In the genomic region with DNA sequence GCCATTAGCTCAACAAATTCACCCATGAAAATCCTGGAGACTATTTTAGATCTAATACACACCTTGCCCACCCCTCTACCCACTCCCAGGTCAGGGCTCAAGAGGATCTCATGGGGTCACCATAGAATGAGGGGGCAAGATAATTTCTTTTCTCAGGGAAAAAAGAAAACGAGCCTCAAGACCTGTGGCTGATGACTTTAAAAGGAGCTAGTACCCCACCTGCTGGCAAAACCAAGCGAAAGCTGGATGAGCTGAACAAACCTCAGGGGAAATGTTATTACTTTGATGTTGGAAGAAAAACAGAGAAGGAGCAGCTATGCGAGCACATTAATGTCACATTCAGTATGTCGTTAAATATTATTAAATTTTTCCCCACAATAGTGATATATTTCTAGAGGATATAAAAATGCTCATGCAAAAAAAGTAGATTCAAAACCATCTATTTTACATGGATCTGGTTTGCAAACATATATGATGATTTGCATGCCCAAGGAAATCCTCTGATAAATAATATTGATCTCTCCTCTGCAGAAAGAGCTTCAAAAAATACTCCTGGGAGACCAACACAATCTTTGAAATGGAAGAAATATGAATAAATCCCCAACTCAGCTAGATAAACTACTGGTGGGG, we compare ENCODE assay signal across 1 cellular context.
TF ChIP-seq lines count a peak whose summit lies in the region.

No MANE protein-coding gene starts in this region.

TF ChIP-seq in K562, 482 proteins besides CTCF, POLR2A, EP300 and RAD21 (continued from another document):
- peak in 1 of 2 experiments; percentile 33 for TF ChIP-seq NCOA2 (IDR thresholded peaks at IDR 0.05; ENCODE audit: partially characterized antibody in 2 of 2)
- TF ChIP-seq RB1 (IDR thresholded peaks at IDR 0.05; ENCODE audit: low read depth), result peak; percentile 43; the same call in 1 of the 2 replicates
- no peak for TF ChIP-seq PRPF4 (IDR thresholded peaks at IDR 0.05; ENCODE audit: insufficient read depth, low read depth, low read length, poor library complexity, severe bottlenecking)
- TF ChIP-seq SRSF9 (IDR thresholded peaks at IDR 0.05; ENCODE audit: borderline replicate concordance, low read depth, low read length), result no peak
- no peak for TF ChIP-seq NFYB (IDR thresholded peaks at IDR 0.05; ENCODE audit: extremely low read depth, insufficient read length)
- TF ChIP-seq, protein P1, sequence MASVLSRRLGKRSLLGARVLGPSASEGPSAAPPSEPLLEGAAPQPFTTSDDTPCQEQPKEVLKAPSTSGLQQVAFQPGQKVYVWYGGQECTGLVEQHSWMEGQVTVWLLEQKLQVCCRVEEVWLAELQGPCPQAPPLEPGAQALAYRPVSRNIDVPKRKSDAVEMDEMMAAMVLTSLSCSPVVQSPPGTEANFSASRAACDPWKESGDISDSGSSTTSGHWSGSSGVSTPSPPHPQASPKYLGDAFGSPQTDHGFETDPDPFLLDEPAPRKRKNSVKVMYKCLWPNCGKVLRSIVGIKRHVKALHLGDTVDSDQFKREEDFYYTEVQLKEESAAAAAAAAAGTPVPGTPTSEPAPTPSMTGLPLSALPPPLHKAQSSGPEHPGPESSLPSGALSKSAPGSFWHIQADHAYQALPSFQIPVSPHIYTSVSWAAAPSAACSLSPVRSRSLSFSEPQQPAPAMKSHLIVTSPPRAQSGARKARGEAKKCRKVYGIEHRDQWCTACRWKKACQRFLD (CRISPR knock-in tag; IDR thresholded peaks at IDR 0.05), result no peak
- TF ChIP-seq HDAC6 (IDR thresholded peaks at IDR 0.05; ENCODE audit: low read depth, low read length), result no peak
- peak; percentile 55; the same call in 1 of the 2 replicates for TF ChIP-seq SMC3 (conservative IDR thresholded peaks at IDR 0.05; ENCODE audit: insufficient read depth, low read depth, low read length)
- TF ChIP-seq, protein P2, sequence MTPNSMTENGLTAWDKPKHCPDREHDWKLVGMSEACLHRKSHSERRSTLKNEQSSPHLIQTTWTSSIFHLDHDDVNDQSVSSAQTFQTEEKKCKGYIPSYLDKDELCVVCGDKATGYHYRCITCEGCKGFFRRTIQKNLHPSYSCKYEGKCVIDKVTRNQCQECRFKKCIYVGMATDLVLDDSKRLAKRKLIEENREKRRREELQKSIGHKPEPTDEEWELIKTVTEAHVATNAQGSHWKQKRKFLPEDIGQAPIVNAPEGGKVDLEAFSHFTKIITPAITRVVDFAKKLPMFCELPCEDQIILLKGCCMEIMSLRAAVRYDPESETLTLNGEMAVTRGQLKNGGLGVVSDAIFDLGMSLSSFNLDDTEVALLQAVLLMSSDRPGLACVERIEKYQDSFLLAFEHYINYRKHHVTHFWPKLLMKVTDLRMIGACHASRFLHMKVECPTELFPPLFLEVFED (CRISPR knock-in tag; conservative IDR thresholded peaks at IDR 0.05), result no peak
- TF ChIP-seq TCF3 (CRISPR knock-in tag; IDR thresholded peaks at IDR 0.05), result 0 out of 2 replicates have a peak, but pooled peaks have one; percentile 6
- no peak for TF ChIP-seq FIP1L1 (IDR thresholded peaks at IDR 0.05; ENCODE audit: low read depth, low read length, poor library complexity, severe bottlenecking)
- TF ChIP-seq, protein P3, sequence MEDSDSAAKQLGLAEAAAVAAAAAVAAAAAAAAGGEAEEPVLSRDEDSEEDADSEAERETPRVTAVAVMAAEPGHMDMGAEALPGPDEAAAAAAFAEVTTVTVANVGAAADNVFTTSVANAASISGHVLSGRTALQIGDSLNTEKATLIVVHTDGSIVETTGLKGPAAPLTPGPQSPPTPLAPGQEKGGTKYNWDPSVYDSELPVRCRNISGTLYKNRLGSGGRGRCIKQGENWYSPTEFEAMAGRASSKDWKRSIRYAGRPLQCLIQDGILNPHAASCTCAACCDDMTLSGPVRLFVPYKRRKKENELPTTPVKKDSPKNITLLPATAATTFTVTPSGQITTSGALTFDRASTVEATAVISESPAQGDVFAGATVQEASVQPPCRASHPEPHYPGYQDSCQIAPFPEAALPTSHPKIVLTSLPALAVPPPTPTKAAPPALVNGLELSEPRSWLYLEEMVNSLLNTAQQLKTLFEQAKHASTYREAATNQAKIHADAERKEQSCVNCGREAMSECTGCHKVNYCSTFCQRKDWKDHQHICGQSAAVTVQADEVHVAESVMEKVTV (CRISPR knock-in tag; IDR thresholded peaks at IDR 0.05), result peak; percentile 67
- TF ChIP-seq EWSR1 (IDR thresholded peaks at IDR 0.05; ENCODE audit: borderline replicate concordance, low read depth, partially characterized antibody), result no peak
TF ChIP-seq in K562: peak in this region for 6.
